8 cellular contexts compared by ENCODE assay signal in the genomic region with DNA sequence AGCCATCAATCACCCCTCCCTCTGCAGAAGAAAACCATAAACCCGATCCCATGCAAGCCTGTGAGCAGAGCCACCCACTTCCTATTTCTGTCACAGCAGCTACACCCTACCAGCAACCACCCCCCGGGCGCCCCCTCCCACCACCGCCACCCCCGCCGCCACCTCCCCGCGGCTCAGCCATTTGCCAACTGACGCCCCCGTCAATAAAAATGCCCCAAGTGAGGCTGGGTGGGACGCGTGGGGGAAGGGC. TPM values are rescaled to one million over a fixed set of nuclear protein-coding genes. Genes with fewer than 3 reads are reported as not detected.
DNase-seq lines count a peak whose midpoint lies in the region; ATAC-seq and TF ChIP-seq lines count a peak whose summit lies in the region.

No MANE protein-coding gene starts in this region.

- H3K27ac ChIP-seq in CD8-positive, alpha-beta T cell (ENCODE audit: low read depth, low read length), result peak overlapping the region; percentile 64
- H3K27ac ChIP-seq in KOPT-K1 (ENCODE audit: low read depth, low read length, poor library complexity, severe bottlenecking) (peak overlapping the region; percentile 71), psoas muscle (peak overlapping the region; percentile 87)

- H3K27me3 ChIP-seq in CD8-positive, alpha-beta T cell (ENCODE audit: insufficient read depth, low read length), result peaks cover 3% of the 10 kb centered on the region
- no peaks in the 10 kb centered on the region for H3K27me3 ChIP-seq in psoas muscle (ENCODE audit: insufficient read depth in 3 of 3, low read length in 2 of 3)

- TF ChIP-seq CTCF in CD8-positive, alpha-beta T cell (IDR thresholded peaks at IDR 0.05), result no peak
- TF ChIP-seq CTCF in fibroblast of the aortic adventitia (IDR thresholded peaks at IDR 0.05; ENCODE audit: insufficient read depth, low read length) (no peak), psoas muscle (IDR thresholded peaks at IDR 0.05) (no peak)

- 0 to 2% (median 1%) methylated on average over 9 to 12 of the region's 12 CpGs for WGBS in psoas muscle, 3 donors

- POLR2A ChIA-PET in CD8-positive, alpha-beta T cell (lab: Charles Lee), result interaction anchor here (1.3 to 3.6 kb wide), 4 partner anchors 19 to 327 kb away, joined by 3 to 26 read pairs (median 8); no protein-coding TSS in a partner anchor

- peaks cover 10% of the 10 kb centered on the region for H3K27me3 Mint-ChIP-seq in CD8-positive, alpha-beta T cell (ENCODE audit: low read depth)
- H3K27me3 Mint-ChIP-seq in activated T-cell treated with anti-CD3 and anti-CD28 coated beads, Interleukin-2, amount 50 U/mL, for 24 hours, result peaks cover 32% of the 10 kb centered on the region

- CTCF ChIA-PET in CD8-positive, alpha-beta T cell (lab: Charles Lee), result interaction anchor here (0.9 to 1.3 kb wide), 2 partner anchors 326 to 385 kb away, joined by 3 to 4 read pairs; no protein-coding TSS in a partner anchor

- H3K27ac Mint-ChIP-seq in CD8-positive, alpha-beta T cell, result peak overlapping the region; percentile 93
- no peak overlapping the region for H3K27ac Mint-ChIP-seq in activated T-cell treated with anti-CD3 and anti-CD28 coated beads, Interleukin-2, amount 50 U/mL, for 24 hours

- peak overlapping the region; percentile 98 for H3K4me3 Mint-ChIP-seq in CD8-positive, alpha-beta T cell
- peak overlapping the region; percentile 92 for H3K4me3 Mint-ChIP-seq in activated T-cell treated with anti-CD3 and anti-CD28 coated beads, Interleukin-2, amount 50 U/mL, for 24 hours

- no peaks in the 10 kb centered on the region for H3K9me3 Mint-ChIP-seq in CD8-positive, alpha-beta T cell
- H3K9me3 Mint-ChIP-seq in activated T-cell treated with anti-CD3 and anti-CD28 coated beads, Interleukin-2, amount 50 U/mL, for 24 hours, result no peaks in the 10 kb centered on the region

- H3K4me3 ChIP-seq in CD8-positive, alpha-beta T cell (ENCODE audit: low read depth, low read length), result peak overlapping the region; percentile 99
- H3K4me3 ChIP-seq in fibroblast of the aortic adventitia (ENCODE audit: low read depth, low read length) (peak overlapping the region; percentile 73), psoas muscle (peak overlapping the region; percentile 84)

- peak; percentile 19 for ATAC-seq in CD8-positive, alpha-beta T cell
- ATAC-seq in psoas muscle (no peak), HG02678 (IDR thresholded peaks at IDR 0.05; ENCODE audit: unreplicated experiment) (no peak)

- H3K9me3 ChIP-seq in CD8-positive, alpha-beta T cell (ENCODE audit: low read length), result no peaks in the 10 kb centered on the region
- H3K9me3 ChIP-seq in KOPT-K1 (ENCODE audit: insufficient read depth, low read length, poor library complexity, severe bottlenecking) (no peaks in the 10 kb centered on the region), psoas muscle (no peaks in the 10 kb centered on the region)

- DNase-seq in CD8-positive, alpha-beta T cell, result peak in 6 of 7 experiments; percentile 12 to 74 (median 52)
- DNase-seq in activated T-cell treated with anti-CD3 and anti-CD28 coated beads, Interleukin-2, amount 50 U/mL, for 24 hours, result no peak
- DNase-seq in fibroblast of the aortic adventitia (ENCODE audit: low read depth), result no peak
- DNase-seq in psoas muscle, result no peak
- DNase-seq in DMS153 (lab: John Stamatoyannopoulos, UW), result no peak
- no peak for DNase-seq in COLO668 (lab: John Stamatoyannopoulos, UW; ENCODE audit: unreplicated experiment)

- H3K36me3 Mint-ChIP-seq in CD8-positive, alpha-beta T cell, result peaks cover 13% of the 10 kb centered on the region
- peaks cover 9% of the 10 kb centered on the region for H3K36me3 Mint-ChIP-seq in activated T-cell treated with anti-CD3 and anti-CD28 coated beads, Interleukin-2, amount 50 U/mL, for 24 hours (ENCODE audit: low read depth)

- peaks cover 43% of the 10 kb centered on the region for H3K4me1 Mint-ChIP-seq in CD8-positive, alpha-beta T cell (ENCODE audit: low read depth)
- H3K4me1 Mint-ChIP-seq in activated T-cell treated with anti-CD3 and anti-CD28 coated beads, Interleukin-2, amount 50 U/mL, for 24 hours (ENCODE audit: low read depth), result peaks cover 47% of the 10 kb centered on the region

- no peaks in the 10 kb centered on the region for H3K36me3 ChIP-seq in CD8-positive, alpha-beta T cell (ENCODE audit: insufficient read depth, low read length)
- H3K36me3 ChIP-seq in KOPT-K1 (ENCODE audit: insufficient read depth, low read length) (no peaks in the 10 kb centered on the region), psoas muscle (ENCODE audit: insufficient read depth in 1 of 2, low read depth in 1 of 2) (no peaks in the 10 kb centered on the region)

- peaks cover 10% of the 10 kb centered on the region for H3K4me1 ChIP-seq in CD8-positive, alpha-beta T cell (ENCODE audit: insufficient read depth, low read length)
- H3K4me1 ChIP-seq in psoas muscle, result peaks cover 29% of the 10 kb centered on the region

- intact Hi-C loops in CD8-positive, alpha-beta T cell (cut with DNase I, micrococcal nuclease), result loop anchor here (1.0 to 10.0 kb wide), 22 partner anchors 18 to 1849 kb away; a partner anchor contains a TSS
- intact Hi-C loops in psoas muscle (cut with DNase I), result loop anchor here (2.0 to 10.0 kb wide), 6 partner anchors 64 to 1209 kb away; no protein-coding TSS in a partner anchor

RNA-seq across cellular contexts. Expression of a gene that starts 1.1 kb away (rescaled TPM):
- 10 to 100 TPM; 11.8 to 15.9 TPM for total RNA-seq in CD8-positive, alpha-beta T cell
- total RNA-seq in fibroblast of the aortic adventitia (ENCODE audit: low replicate concordance), result 39.0 and 64.4 TPM in 2 replicates
- total RNA-seq in psoas muscle, result 10 to 100 TPM; 32.6 to 65.9 (median 36.7) TPM
- 10 to 100 TPM; 10.4 to 15.3 (median 12.5) TPM for polyA plus RNA-seq in psoas muscle

Comparison
In these comparisons a context has a peak if more than half of its experiments do, and no peak if none do; other contexts are left out.
1. DNase-seq: peak in CD8-positive, alpha-beta T cell (6 of 7); none in activated T-cell treated with anti-CD3 and anti-CD28 coated beads, Interleukin-2, amount 50 U/mL, for 24 hours (single experiment), fibroblast of the aortic adventitia (single experiment), psoas muscle (0 of 2), DMS153 (single experiment) and COLO668 (single experiment).
2. Peak in every context shown above with its lines, with median percentiles within 50 percentile points of each other: H3K27ac ChIP-seq and H3K4me3 ChIP-seq.